ENCODE assay signal across 1 cellular context in genomic region chr14:105480807-105481801, GRCh38.
A peak's percentile ranks its signal among the peaks of the same experiment; 100 is the strongest.
TF ChIP-seq lines count a peak whose summit lies in the region.

No MANE protein-coding gene starts in this region.

TF ChIP-seq in K562, 482 proteins besides CTCF, POLR2A, EP300 and RAD21 (continued from another document and continues in another):
- TF ChIP-seq MITF (IDR thresholded peaks at IDR 0.05) (no peak), SREBF1 (IDR thresholded peaks at IDR 0.05; ENCODE audit: borderline replicate concordance, low read depth, low read length) (no peak), ZSCAN29 (IDR thresholded peaks at IDR 0.05) (no peak), KAT2B (IDR thresholded peaks at IDR 0.05; ENCODE audit: low read depth, low read length) (no peak), ZC3H4 (CRISPR knock-in tag; IDR thresholded peaks at IDR 0.05; ENCODE audit: borderline replicate concordance) (peak; percentile 92; the same call in 1 of the 2 replicates), XRCC4 (IDR thresholded peaks at IDR 0.05; ENCODE audit: extremely low read depth, insufficient read depth, insufficient read length) (no peak), CREM (IDR thresholded peaks at IDR 0.05; ENCODE audit: low read depth) (peak; percentile 62; the same call in 1 of the 2 replicates), JUN (IDR thresholded peaks at IDR 0.05; ENCODE audit: borderline replicate concordance, low read depth, low read length) (no peak), JUN (CRISPR knock-in tag; IDR thresholded peaks at IDR 0.05; ENCODE audit: borderline replicate concordance) (no peak), NCOA2 (IDR thresholded peaks at IDR 0.05; ENCODE audit: partially characterized antibody in 2 of 2) (no peak), TBP (optimal IDR thresholded peaks at IDR 0.05; ENCODE audit: low read depth, low read length) (peak; percentile 60), ID3 (CRISPR knock-in tag; IDR thresholded peaks at IDR 0.05) (no peak), ID3 (tag; IDR thresholded peaks at IDR 0.05) (peak; percentile 59; the same call in 1 of the 2 replicates), CBX2 (IDR thresholded peaks at IDR 0.05; ENCODE audit: insufficient read depth, low read length, poor library complexity, severe bottlenecking) (no peak), PRMT5 (CRISPR knock-in tag; IDR thresholded peaks at IDR 0.05) (no peak), ZNF511 (CRISPR knock-in tag; IDR thresholded peaks at IDR 0.05) (no peak), NCOA1 (IDR thresholded peaks at IDR 0.05; ENCODE audit: low read depth) (no peak), NFIX (CRISPR knock-in tag; IDR thresholded peaks at IDR 0.05; ENCODE audit: low read depth) (no peak), ZFP30 (CRISPR knock-in tag; IDR thresholded peaks at IDR 0.05; ENCODE audit: borderline replicate concordance) (no peak), PML (IDR thresholded peaks at IDR 0.05; ENCODE audit: low read length) (no peak), ZBTB5 (IDR thresholded peaks at IDR 0.05) (no peak), ZBTB17 (CRISPR knock-in tag; IDR thresholded peaks at IDR 0.05) (no peak), KLF1 (tag; IDR thresholded peaks at IDR 0.05) (no peak), RFX7 (CRISPR knock-in tag; IDR thresholded peaks at IDR 0.05) (no peak), NFXL1 (CRISPR knock-in tag; IDR thresholded peaks at IDR 0.05) (no peak), PPARD (CRISPR knock-in tag; IDR thresholded peaks at IDR 0.05) (no peak), PHB2 (IDR thresholded peaks at IDR 0.05; ENCODE audit: low read depth) (no peak), FOSL1 (tag; conservative IDR thresholded peaks at IDR 0.05) (no peak), XRCC3 (IDR thresholded peaks at IDR 0.05) (no peak), KHSRP (IDR thresholded peaks at IDR 0.05) (no peak), KLF16 (IDR thresholded peaks at IDR 0.05) (peak; percentile 61; the same call in 1 of the 2 replicates), SMAD3 (CRISPR knock-in tag; conservative IDR thresholded peaks at IDR 0.05) (no peak), SRF (CRISPR knock-in tag; IDR thresholded peaks at IDR 0.05) (0 out of 4 replicates have a peak, but pooled peaks of 1 of the 2 experiments have one; percentile 40), HSF4 (CRISPR knock-in tag; IDR thresholded peaks at IDR 0.05; ENCODE audit: borderline replicate concordance) (no peak)
- TF ChIP-seq, protein P1, sequence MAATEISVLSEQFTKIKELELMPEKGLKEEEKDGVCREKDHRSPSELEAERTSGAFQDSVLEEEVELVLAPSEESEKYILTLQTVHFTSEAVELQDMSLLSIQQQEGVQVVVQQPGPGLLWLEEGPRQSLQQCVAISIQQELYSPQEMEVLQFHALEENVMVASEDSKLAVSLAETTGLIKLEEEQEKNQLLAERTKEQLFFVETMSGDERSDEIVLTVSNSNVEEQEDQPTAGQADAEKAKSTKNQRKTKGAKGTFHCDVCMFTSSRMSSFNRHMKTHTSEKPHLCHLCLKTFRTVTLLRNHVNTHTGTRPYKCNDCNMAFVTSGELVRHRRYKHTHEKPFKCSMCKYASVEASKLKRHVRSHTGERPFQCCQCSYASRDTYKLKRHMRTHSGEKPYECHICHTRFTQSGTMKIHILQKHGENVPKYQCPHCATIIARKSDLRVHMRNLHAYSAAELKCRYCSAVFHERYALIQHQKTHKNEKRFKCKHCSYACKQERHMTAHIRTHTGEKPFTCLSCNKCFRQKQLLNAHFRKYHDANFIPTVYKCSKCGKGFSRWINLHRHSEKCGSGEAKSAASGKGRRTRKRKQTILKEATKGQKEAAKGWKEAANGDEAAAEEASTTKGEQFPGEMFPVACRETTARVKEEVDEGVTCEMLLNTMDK (IDR thresholded peaks at IDR 0.05; ENCODE audit: borderline replicate concordance, insufficient read depth, low read depth, low read length, poor library complexity, severe bottlenecking) = peak; percentile 89
- TF ChIP-seq, protein P2, sequence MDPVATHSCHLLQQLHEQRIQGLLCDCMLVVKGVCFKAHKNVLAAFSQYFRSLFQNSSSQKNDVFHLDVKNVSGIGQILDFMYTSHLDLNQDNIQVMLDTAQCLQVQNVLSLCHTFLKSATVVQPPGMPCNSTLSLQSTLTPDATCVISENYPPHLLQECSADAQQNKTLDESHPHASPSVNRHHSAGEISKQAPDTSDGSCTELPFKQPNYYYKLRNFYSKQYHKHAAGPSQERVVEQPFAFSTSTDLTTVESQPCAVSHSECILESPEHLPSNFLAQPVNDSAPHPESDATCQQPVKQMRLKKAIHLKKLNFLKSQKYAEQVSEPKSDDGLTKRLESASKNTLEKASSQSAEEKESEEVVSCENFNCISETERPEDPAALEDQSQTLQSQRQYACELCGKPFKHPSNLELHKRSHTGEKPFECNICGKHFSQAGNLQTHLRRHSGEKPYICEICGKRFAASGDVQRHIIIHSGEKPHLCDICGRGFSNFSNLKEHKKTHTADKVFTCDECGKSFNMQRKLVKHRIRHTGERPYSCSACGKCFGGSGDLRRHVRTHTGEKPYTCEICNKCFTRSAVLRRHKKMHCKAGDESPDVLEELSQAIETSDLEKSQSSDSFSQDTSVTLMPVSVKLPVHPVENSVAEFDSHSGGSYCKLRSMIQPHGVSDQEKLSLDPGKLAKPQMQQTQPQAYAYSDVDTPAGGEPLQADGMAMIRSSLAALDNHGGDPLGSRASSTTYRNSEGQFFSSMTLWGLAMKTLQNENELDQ (CRISPR knock-in tag; IDR thresholded peaks at IDR 0.05; ENCODE audit: borderline replicate concordance) = no peak
- TF ChIP-seq, protein P3, sequence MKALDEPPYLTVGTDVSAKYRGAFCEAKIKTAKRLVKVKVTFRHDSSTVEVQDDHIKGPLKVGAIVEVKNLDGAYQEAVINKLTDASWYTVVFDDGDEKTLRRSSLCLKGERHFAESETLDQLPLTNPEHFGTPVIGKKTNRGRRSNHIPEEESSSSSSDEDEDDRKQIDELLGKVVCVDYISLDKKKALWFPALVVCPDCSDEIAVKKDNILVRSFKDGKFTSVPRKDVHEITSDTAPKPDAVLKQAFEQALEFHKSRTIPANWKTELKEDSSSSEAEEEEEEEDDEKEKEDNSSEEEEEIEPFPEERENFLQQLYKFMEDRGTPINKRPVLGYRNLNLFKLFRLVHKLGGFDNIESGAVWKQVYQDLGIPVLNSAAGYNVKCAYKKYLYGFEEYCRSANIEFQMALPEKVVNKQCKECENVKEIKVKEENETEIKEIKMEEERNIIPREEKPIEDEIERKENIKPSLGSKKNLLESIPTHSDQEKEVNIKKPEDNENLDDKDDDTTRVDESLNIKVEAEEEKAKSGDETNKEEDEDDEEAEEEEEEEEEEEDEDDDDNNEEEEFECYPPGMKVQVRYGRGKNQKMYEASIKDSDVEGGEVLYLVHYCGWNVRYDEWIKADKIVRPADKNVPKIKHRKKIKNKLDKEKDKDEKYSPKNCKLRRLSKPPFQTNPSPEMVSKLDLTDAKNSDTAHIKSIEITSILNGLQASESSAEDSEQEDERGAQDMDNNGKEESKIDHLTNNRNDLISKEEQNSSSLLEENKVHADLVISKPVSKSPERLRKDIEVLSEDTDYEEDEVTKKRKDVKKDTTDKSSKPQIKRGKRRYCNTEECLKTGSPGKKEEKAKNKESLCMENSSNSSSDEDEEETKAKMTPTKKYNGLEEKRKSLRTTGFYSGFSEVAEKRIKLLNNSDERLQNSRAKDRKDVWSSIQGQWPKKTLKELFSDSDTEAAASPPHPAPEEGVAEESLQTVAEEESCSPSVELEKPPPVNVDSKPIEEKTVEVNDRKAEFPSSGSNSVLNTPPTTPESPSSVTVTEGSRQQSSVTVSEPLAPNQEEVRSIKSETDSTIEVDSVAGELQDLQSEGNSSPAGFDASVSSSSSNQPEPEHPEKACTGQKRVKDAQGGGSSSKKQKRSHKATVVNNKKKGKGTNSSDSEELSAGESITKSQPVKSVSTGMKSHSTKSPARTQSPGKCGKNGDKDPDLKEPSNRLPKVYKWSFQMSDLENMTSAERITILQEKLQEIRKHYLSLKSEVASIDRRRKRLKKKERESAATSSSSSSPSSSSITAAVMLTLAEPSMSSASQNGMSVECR (CRISPR knock-in tag; IDR thresholded peaks at IDR 0.05) = no peak
- TF ChIP-seq, protein P4, sequence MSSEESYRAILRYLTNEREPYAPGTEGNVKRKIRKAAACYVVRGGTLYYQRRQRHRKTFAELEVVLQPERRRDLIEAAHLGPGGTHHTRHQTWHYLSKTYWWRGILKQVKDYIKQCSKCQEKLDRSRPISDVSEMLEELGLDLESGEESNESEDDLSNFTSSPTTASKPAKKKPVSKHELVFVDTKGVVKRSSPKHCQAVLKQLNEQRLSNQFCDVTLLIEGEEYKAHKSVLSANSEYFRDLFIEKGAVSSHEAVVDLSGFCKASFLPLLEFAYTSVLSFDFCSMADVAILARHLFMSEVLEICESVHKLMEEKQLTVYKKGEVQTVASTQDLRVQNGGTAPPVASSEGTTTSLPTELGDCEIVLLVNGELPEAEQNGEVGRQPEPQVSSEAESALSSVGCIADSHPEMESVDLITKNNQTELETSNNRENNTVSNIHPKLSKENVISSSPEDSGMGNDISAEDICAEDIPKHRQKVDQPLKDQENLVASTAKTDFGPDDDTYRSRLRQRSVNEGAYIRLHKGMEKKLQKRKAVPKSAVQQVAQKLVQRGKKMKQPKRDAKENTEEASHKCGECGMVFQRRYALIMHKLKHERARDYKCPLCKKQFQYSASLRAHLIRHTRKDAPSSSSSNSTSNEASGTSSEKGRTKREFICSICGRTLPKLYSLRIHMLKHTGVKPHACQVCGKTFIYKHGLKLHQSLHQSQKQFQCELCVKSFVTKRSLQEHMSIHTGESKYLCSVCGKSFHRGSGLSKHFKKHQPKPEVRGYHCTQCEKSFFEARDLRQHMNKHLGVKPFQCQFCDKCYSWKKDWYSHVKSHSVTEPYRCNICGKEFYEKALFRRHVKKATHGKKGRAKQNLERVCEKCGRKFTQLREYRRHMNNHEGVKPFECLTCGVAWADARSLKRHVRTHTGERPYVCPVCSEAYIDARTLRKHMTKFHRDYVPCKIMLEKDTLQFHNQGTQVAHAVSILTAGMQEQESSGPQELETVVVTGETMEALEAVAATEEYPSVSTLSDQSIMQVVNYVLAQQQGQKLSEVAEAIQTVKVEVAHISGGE (CRISPR knock-in tag; IDR thresholded peaks at IDR 0.05) = no peak; a peak in 1 of 6 replicates
